ENCODE assay signal across 33 cellular contexts in genomic region chr1:236757640-236758039, GRCh38. TPM values are rescaled to one million over a fixed set of nuclear protein-coding genes. Genes with fewer than 3 reads are reported as not detected.
A peak's percentile ranks its signal among the peaks of the same experiment; 100 is the strongest.
DNase-seq lines count a peak whose midpoint lies in the region; ATAC-seq, FAIRE-seq and TF ChIP-seq lines count a peak whose summit lies in the region.
"Had no signal": no experiment of that assay in that cellular context is flagged by ENCODE, and none has a peak within 500 bp of the region (broad histone marks: within the 10 kb centered on the region; RNA-seq: fewer than 3 reads in every experiment).

No MANE protein-coding gene starts in this region.

- POLR2A ChIA-PET in HepG2 (lab: Yijun Ruan, JAX), result no interaction called here

- H3K27ac ChIP-seq in cardiac muscle cell (peak overlapping the region; percentile 40), HepG2 (ENCODE audit: extremely low read length, insufficient read depth, low read length) (peak overlapping the region; percentile 54), right lobe of liver (no peak overlapping the region), SK-N-MC (peak overlapping the region; percentile 23)
- H3K27ac ChIP-seq: 22Rv1; A549; BLaER1; BLaER1 treated with 17β-estradiol and CSF1 and Interleukin-3, amounts not matched to agents 10 nM and 100 nM; C4-2B had no signal

- in situ Hi-C loops in HepG2 (cut with HindIII; ENCODE audit: extremely low pct_ligation_motif_present, low pct_unique_long_range_greater_than_20kb), result loop anchor here (5.0 to 25.0 kb wide), 3 partner anchors 115 to 627 kb away; no protein-coding TSS in a partner anchor

- TF ChIP-seq EP300 in HepG2 (IDR thresholded peaks at IDR 0.05; ENCODE audit: low read depth in 2 of 2, low read length in 2 of 2), result peak in 1 of 2 experiments; percentile 36; a peak in 1 of 4 replicates
- TF ChIP-seq EP300 in HepG2 (CRISPR knock-in tag; IDR thresholded peaks at IDR 0.05; ENCODE audit: borderline replicate concordance), result no peak

- no peak for FAIRE-seq in HepG2 (lab: Jason Lieb, UNC)
- FAIRE-seq: A204.1, A549, D721Med had no signal

- WGBS in HepG2 (ENCODE audit: low lambda C conversion rate), result 0% methylated on average over 2 of the region's 2 CpGs
- 60% methylated on average over 2 of the region's 2 CpGs for WGBS in right lobe of liver (ENCODE audit: insufficient coverage, low coverage, low lambda C conversion rate, missing lambda C conversion rate)

- H3K4me2 ChIP-seq in HepG2 (ENCODE audit: low read depth, low read length), result peak overlapping the region; percentile 46
- H3K4me2 ChIP-seq: A549; BLaER1; BLaER1 treated with 17β-estradiol and CSF1 and Interleukin-3, amounts not matched to agents 10 nM and 100 nM had no signal

- no peak overlapping the region for H2AFZ ChIP-seq in HepG2 (ENCODE audit: low read length)

- CTCF ChIA-PET in HepG2 (lab: Yijun Ruan, JAX; ENCODE audit: low intra/inter-chr PET ratio, low total read pairs), result no interaction called here

- DNase-seq in cardiac muscle cell (ENCODE audit: low read depth in 1 of 2, low spot score in 1 of 2) (no peak), left cardiac atrium (no peak), HepG2 (ENCODE audit: low spot score) (peak; percentile 35), right lobe of liver (no peak), SK-N-MC (ENCODE audit: low read depth, low spot score) (no peak), glomerular visceral epithelial cell (ENCODE audit: extremely low spot score) (no peak)
- DNase-seq: 8988T; ACHN; AML-193; BE2C; C1 segment of cervical spinal cord; Caco-2; Calu3; CD4-positive, alpha-beta memory T cell; CD4-positive, alpha-beta T cell; CD4-positive, CD25-positive, alpha-beta regulatory T cell; CD8-positive, alpha-beta memory T cell; CD8-positive, alpha-beta T cell; COR-L47; DMS 273 treated with DMSO at 0.1 percent for 48 hours; DMS153; DMS53; DMS79; DMS79 treated with DMSO at 0.1 percent for 48 hours; DND-41; EL had no signal

- no peaks in the 10 kb centered on the region for H3K79me2 ChIP-seq in HepG2 (ENCODE audit: insufficient read depth, low read length)

- TF ChIP-seq CTCF in cardiac muscle cell (IDR thresholded peaks at IDR 0.05; ENCODE audit: low read depth, low read length) (no peak), HepG2 (CRISPR knock-in tag; IDR thresholded peaks at IDR 0.05) (no peak), right lobe of liver (IDR thresholded peaks at IDR 0.05) (no peak)

- no peak for ATAC-seq in left cardiac atrium
- peak; percentile 27 for ATAC-seq in HepG2
- no peak for ATAC-seq in right lobe of liver
- ATAC-seq: A549; CD8-positive, alpha-beta T cell had no signal

- intact Hi-C loops in left cardiac atrium (cut with DNase I) (loop anchor here in 1 of 2 donors (10.0 kb wide), 2 partner anchors 143 to 627 kb away; no protein-coding TSS in a partner anchor), HepG2 (cut with micrococcal nuclease; ENCODE audit: unreplicated experiment) (loop anchor here (2.0 to 10.0 kb wide), 2 partner anchors 111 to 653 kb away; no protein-coding TSS in a partner anchor), right lobe of liver (cut with DNase I) (loop anchor here in 1 of 2 donors (5.0 kb wide), 1 partner anchor 110 kb away; no protein-coding TSS in a partner anchor)

- TF ChIP-seq RAD21 in HepG2 (CRISPR knock-in tag; IDR thresholded peaks at IDR 0.05), result no peak

- H3K36me3 ChIP-seq in cardiac muscle cell (peaks cover 81% of the 10 kb centered on the region), HepG2 (replicated peaks in 1 of 2; ENCODE audit: control insufficient read depth in 1 of 2, insufficient read depth in 2 of 2, low read length in 2 of 2) (no peaks in the 10 kb centered on the region), right lobe of liver (no peaks in the 10 kb centered on the region), SK-N-MC (ENCODE audit: insufficient read depth, low read length) (peaks cover 71% of the 10 kb centered on the region)
- H3K36me3 ChIP-seq: BE2C; BLaER1; BLaER1 treated with 17β-estradiol and CSF1 and Interleukin-3, amounts not matched to agents 10 nM and 100 nM had no signal

- no peak overlapping the region for H3K9ac ChIP-seq in HepG2 (ENCODE audit: insufficient read depth, low read depth, low read length)
- no peak overlapping the region for H3K9ac ChIP-seq in SK-N-MC (ENCODE audit: insufficient read length)
- H3K9ac ChIP-seq: BLaER1; BLaER1 treated with 17β-estradiol and CSF1 and Interleukin-3, amounts not matched to agents 10 nM and 100 nM had no signal

- BruUV-seq in HepG2 (replicated peaks; lab: Mats Ljungman, UMichigan), result no TSS peak

- H3K4me3 ChIP-seq in cardiac muscle cell, result no peak overlapping the region
- H3K4me3 ChIP-seq in HepG2 (replicated peaks in 1 of 3; ENCODE audit: insufficient read depth in 1 of 3, low read depth in 2 of 3, low read length in 3 of 3), result no peak overlapping the region; a peak in 1 of 6 replicates
- no peak overlapping the region for H3K4me3 ChIP-seq in right lobe of liver
- H3K4me3 ChIP-seq in SK-N-MC, result no peak overlapping the region
- H3K4me3 ChIP-seq: A549; BLaER1; BLaER1 treated with 17β-estradiol and CSF1 and Interleukin-3, amounts not matched to agents 10 nM and 100 nM had no signal

- no peaks in the 10 kb centered on the region for H4K20me1 ChIP-seq in HepG2 (ENCODE audit: insufficient read depth, low read length)
- H4K20me1 ChIP-seq: BLaER1; BLaER1 treated with 17β-estradiol and CSF1 and Interleukin-3, amounts not matched to agents 10 nM and 100 nM had no signal

- TF ChIP-seq POLR2A in HepG2 (IDR thresholded peaks at IDR 0.05; ENCODE audit: insufficient read depth in 1 of 2, low read depth in 2 of 2, low read length in 2 of 2) (no peak), right lobe of liver (IDR thresholded peaks at IDR 0.05) (no peak)

- H3K27me3 ChIP-seq in cardiac muscle cell (no peaks in the 10 kb centered on the region), HepG2 (ENCODE audit: control insufficient read depth in 1 of 2, insufficient read depth in 2 of 2, low read length in 2 of 2) (no peaks in the 10 kb centered on the region), right lobe of liver (no peaks in the 10 kb centered on the region)
- H3K27me3 ChIP-seq: BE2C; BLaER1; BLaER1 treated with 17β-estradiol and CSF1 and Interleukin-3, amounts not matched to agents 10 nM and 100 nM had no signal

- H3K4me1 ChIP-seq in cardiac muscle cell (ENCODE audit: low read depth) (peaks cover 17% of the 10 kb centered on the region), HepG2 (ENCODE audit: insufficient read depth, low read length) (peaks cover 27% of the 10 kb centered on the region), right lobe of liver (peaks cover 0 to 15% (median 6%) of the 10 kb centered on the region in 4 donors)
- H3K4me1 ChIP-seq: A549, BE2C had no signal

- H3K9me3 ChIP-seq in cardiac muscle cell (ENCODE audit: low read depth) (no peaks in the 10 kb centered on the region), HepG2 (ENCODE audit: low read length) (no peaks in the 10 kb centered on the region), right lobe of liver (no peaks in the 10 kb centered on the region), SK-N-MC (ENCODE audit: low read depth, low read length) (no peaks in the 10 kb centered on the region)
- H3K9me3 ChIP-seq: A549; BE2C; BLaER1; BLaER1 treated with 17β-estradiol and CSF1 and Interleukin-3, amounts not matched to agents 10 nM and 100 nM; Caco-2 had no signal

TF ChIP-seq in HepG2, 621 proteins besides CTCF, POLR2A, EP300 and RAD21 (continues in another document):
- TF ChIP-seq ZNF451 (CRISPR knock-in tag; IDR thresholded peaks at IDR 0.05), result no peak
- peak; percentile 71 for TF ChIP-seq TCF7 (IDR thresholded peaks at IDR 0.05; ENCODE audit: low read depth)
- no peak for TF ChIP-seq MED8 (CRISPR knock-in tag; IDR thresholded peaks at IDR 0.05; ENCODE audit: insufficient replicate concordance)
- TF ChIP-seq ZSCAN20 (CRISPR knock-in tag; IDR thresholded peaks at IDR 0.05; ENCODE audit: borderline replicate concordance), result no peak
- TF ChIP-seq SSRP1 (CRISPR knock-in tag; IDR thresholded peaks at IDR 0.05), result no peak
- TF ChIP-seq NCOR1 (IDR thresholded peaks at IDR 0.05; ENCODE audit: borderline replicate concordance, low read length), result peak; percentile 29; the same call in 1 of the 2 replicates
- TF ChIP-seq, protein P1, sequence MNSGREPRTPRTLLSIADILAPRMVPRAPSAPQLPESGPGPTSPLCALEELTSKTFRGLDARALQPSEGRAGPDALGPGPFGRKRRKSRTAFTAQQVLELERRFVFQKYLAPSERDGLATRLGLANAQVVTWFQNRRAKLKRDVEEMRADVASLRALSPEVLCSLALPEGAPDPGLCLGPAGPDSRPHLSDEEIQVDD (CRISPR knock-in tag; IDR thresholded peaks at IDR 0.05; ENCODE audit: borderline replicate concordance), result no peak
- no peak for TF ChIP-seq TRIM24 (CRISPR knock-in tag; IDR thresholded peaks at IDR 0.05)
- no peak for TF ChIP-seq PCBP1 (IDR thresholded peaks at IDR 0.05; ENCODE audit: borderline replicate concordance, low read depth, low read length)

RNA-seq across cellular contexts. Expression of gene MTR, which starts 37.5 kb away (rescaled TPM):
- total RNA-seq in cardiac muscle cell (34.5 and 61.7 TPM in 2 replicates), left cardiac atrium (10 to 100 TPM; 33.4 to 44.7 TPM), HepG2 (2016; rRNA removed; fragmentation: Illumina TruSeq; extraction: Trizol) (36.1 and 51.6 TPM in 2 replicates), right lobe of liver (10 to 100 TPM in 3 of 6 experiments, 1 to 10 TPM in 3; 9.4 to 15.4 (median 11.8) TPM)
- polyA plus RNA-seq in cardiac muscle cell (23.9 and 45.9 TPM in 2 replicates), HepG2 (2011; rRNA removed) (14.4 and 16.3 TPM in 2 replicates)
- 12.0 and 14.3 TPM in 2 replicates for total RNA-seq in HepG2 (2016; cell fraction: cytosol; rRNA removed; fragmentation: Illumina TruSeq; extraction: Trizol; ENCODE audit: low read depth)
- 32.8 and 45.8 TPM in 2 replicates for total RNA-seq in HepG2 (2016; cell fraction: insoluble cytoplasmic fraction; rRNA removed; fragmentation: Illumina TruSeq; extraction: Trizol)
- total RNA-seq in HepG2 (2016; cell fraction: membrane; rRNA removed; fragmentation: Illumina TruSeq; extraction: Trizol), result 9.2 and 11.7 TPM in 2 replicates
- total RNA-seq in HepG2 (2016; cell fraction: nucleus; rRNA removed; fragmentation: Illumina TruSeq; extraction: Trizol), result 34.1 and 35.4 TPM in 2 replicates
- 6.7 and 8.5 TPM in 2 replicates for polyA plus RNA-seq in HepG2 (2011; cell fraction: cytosol; rRNA removed)
- polyA plus RNA-seq in HepG2 (2011; cell fraction: nucleus; rRNA removed), result 20.7 and 23.7 TPM in 2 replicates
- 13.2 and 25.7 TPM in 2 replicates for polyA plus RNA-seq in HepG2 (2012)
- 0.38 and 0.40 TPM in 2 replicates for polyA plus RNA-seq in HepG2 (2016; cell fraction: cytosol; fragmentation: Illumina TruSeq; extraction: Trizol; ENCODE audit: low read depth)
- 13.0 and 15.2 TPM in 2 replicates for polyA plus RNA-seq in HepG2 (2016; cell fraction: insoluble cytoplasmic fraction; fragmentation: Illumina TruSeq; extraction: Trizol; ENCODE audit: low read depth)
- 1.4 and 1.5 TPM in 2 replicates for polyA plus RNA-seq in HepG2 (2016; cell fraction: membrane; fragmentation: Illumina TruSeq; extraction: Trizol; ENCODE audit: low read depth)
- polyA plus RNA-seq in HepG2 (2016; cell fraction: nucleus; fragmentation: Illumina TruSeq; extraction: Trizol; ENCODE audit: insufficient read depth, low read depth), result 23.5 and 24.6 TPM in 2 replicates
- polyA minus RNA-seq in HepG2 (2011; rRNA and poly(A)+ RNA removed; ENCODE audit: low replicate concordance), result 22.9 and 26.2 TPM in 2 replicates
- polyA minus RNA-seq in HepG2 (2011; cell fraction: cytosol; rRNA and poly(A)+ RNA removed), result 29.8 and 33.5 TPM in 2 replicates
- polyA minus RNA-seq in HepG2 (2011; cell fraction: nucleus; rRNA and poly(A)+ RNA removed), result 54.3 and 66.4 TPM in 2 replicates

Comparison
In these comparisons a context has a peak if more than half of its experiments do, and no peak if none do; other contexts are left out.
1. H3K27ac ChIP-seq: peak in cardiac muscle cell (single experiment), HepG2 (single experiment) and SK-N-MC (single experiment); none in right lobe of liver (0 of 3).